3 cellular contexts compared by ENCODE assay signal in genomic region chr7:22414424-22414823, GRCh38.
"Had no signal": no experiment of that assay in that cellular context is flagged by ENCODE, and none has a peak within 500 bp of the region (broad histone marks: within the 10 kb centered on the region; RNA-seq: fewer than 3 reads in every experiment).

No MANE protein-coding gene starts in this region.

- H3K4me3 ChIP-seq: GM12878 had no signal

- DNase-seq: GDM1, GF-D8 had no signal

- ATAC-seq: GM12878 had no signal
